16 cellular contexts compared by ENCODE assay signal in the genomic region with DNA sequence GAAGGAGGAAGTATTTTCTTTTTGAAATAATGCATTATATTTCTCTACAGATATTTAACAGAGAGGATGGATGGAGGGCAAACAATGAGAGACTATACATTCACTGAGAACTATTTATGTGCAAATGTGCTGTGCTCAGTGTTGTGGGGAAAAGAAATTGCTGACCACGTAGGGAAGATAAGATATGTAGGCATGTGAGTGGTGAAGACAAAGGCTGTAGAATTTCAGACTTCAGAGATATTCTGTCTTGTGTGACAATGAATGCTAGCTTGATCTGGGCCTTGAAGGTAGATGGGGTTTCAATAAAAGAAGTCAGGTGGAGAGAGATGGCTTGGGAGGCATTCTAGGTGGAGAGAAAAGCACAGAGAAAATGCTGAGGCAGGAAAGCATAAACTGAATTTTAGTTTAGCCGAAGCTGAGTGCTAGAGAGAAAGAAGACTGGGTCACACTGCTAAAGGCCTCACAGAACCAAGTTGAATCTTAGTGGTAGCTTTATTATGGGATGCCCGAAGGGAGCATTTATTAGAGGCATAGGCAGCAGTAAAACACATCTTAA. TPM values are rescaled to one million over a fixed set of nuclear protein-coding genes. Genes with fewer than 3 reads are reported as not detected.
DNase-seq lines count a peak whose midpoint lies in the region; ATAC-seq, FAIRE-seq and TF ChIP-seq lines count a peak whose summit lies in the region.
"Had no signal": no experiment of that assay in that cellular context is flagged by ENCODE, and none has a peak within 500 bp of the region (broad histone marks: within the 10 kb centered on the region; RNA-seq: fewer than 3 reads in every experiment).

No MANE protein-coding gene starts in this region.

- H3K36me3 Mint-ChIP-seq in activated CD4-positive, alpha-beta memory T cell treated with anti-CD3 and anti-CD28 coated beads, Interleukin-2, amount 10 ng/mL, durations not matched to agents 7 days and 5 days (ENCODE audit: low read depth), result peaks cover 5% of the 10 kb centered on the region

- H3K9ac ChIP-seq in HUES64 (ENCODE audit: low read depth, low read length), result peak overlapping the region; percentile 59

- H3K4me1 ChIP-seq in A549, result peaks cover 34% of the 10 kb centered on the region
- H3K4me1 ChIP-seq in HUES64 (ENCODE audit: insufficient read depth, low read length), result peaks cover 34% of the 10 kb centered on the region
- H3K4me1 ChIP-seq in mesodermal cell (ENCODE audit: control insufficient read depth, insufficient read depth, low read length, poor library complexity, severe bottlenecking), result peaks cover 20% of the 10 kb centered on the region

- H3K4me3 Mint-ChIP-seq in activated CD4-positive, alpha-beta memory T cell treated with anti-CD3 and anti-CD28 coated beads, Interleukin-2, amount 10 ng/mL, durations not matched to agents 7 days and 5 days, result no peak overlapping the region
- H3K4me3 Mint-ChIP-seq: stimulated activated naive CD8-positive, alpha-beta T cell treated with anti-CD3 and anti-CD28 coated beads, Interleukin-15, Interleukin-2, amounts not matched to agents 100 ng/mL and 50 ng/mL, for 24 hours had no signal

- peaks cover 8% of the 10 kb centered on the region for H3K9me3 Mint-ChIP-seq in activated CD4-positive, alpha-beta memory T cell treated with anti-CD3 and anti-CD28 coated beads, Interleukin-2, amount 10 ng/mL, durations not matched to agents 7 days and 5 days

- CTCF ChIA-PET in A549 (lab: Yijun Ruan, JAX), result interaction anchor here (0.9 to 1.0 kb wide), 2 partner anchors 33 to 62 kb away, joined by 3 read pairs; no protein-coding TSS in a partner anchor
- CTCF ChIA-PET in activated CD4-positive, alpha-beta memory T cell treated with anti-CD3 and anti-CD28 coated beads, Interleukin-2, amount 10 ng/mL, durations not matched to agents 7 days and 5 days (lab: Charles Lee), result interaction anchor here (0.5 kb wide), 1 partner anchor 73 kb away, joined by 3 read pairs; no protein-coding TSS in a partner anchor

- H3K36me3 ChIP-seq in HUES64 (ENCODE audit: insufficient read depth, low read length) (no peaks in the 10 kb centered on the region), mesodermal cell (ENCODE audit: control insufficient read depth, insufficient read depth, low read length) (no peaks in the 10 kb centered on the region)
- H3K36me3 ChIP-seq: left lung had no signal

- H3K4me3 ChIP-seq in A549 (no peak overlapping the region), HUES64 (ENCODE audit: low read length) (no peak overlapping the region), mesodermal cell (ENCODE audit: extremely low read depth, insufficient read depth, low read length, poor library complexity, severe bottlenecking) (no peak overlapping the region)
- H3K4me3 ChIP-seq: left lung had no signal

- TF ChIP-seq CTCF in A549 (IDR thresholded peaks at IDR 0.05) (no peak), GM13977 (IDR thresholded peaks at IDR 0.05; ENCODE audit: extremely low read depth, insufficient read depth, missing control alignments) (no peak)

- TF ChIP-seq EP300 in A549 (IDR thresholded peaks at IDR 0.05), result no peak

- no peak overlapping the region for H3K4me2 ChIP-seq in A549

- TF ChIP-seq RAD21 in A549 (conservative IDR thresholded peaks at IDR 0.05 in 1 of 2, IDR thresholded peaks at IDR 0.05 in 1 of 2), result no peak

- 82% methylated on average over 3 of the region's 3 CpGs for WGBS in A549 (ENCODE audit: missing lambda C conversion rate)
- 64% methylated on average over 3 of the region's 3 CpGs for WGBS in HUES64
- 60 to 68% methylated on average over 2 of the region's 3 CpGs for whole genome bisulfite sequencing in mesodermal cell (ENCODE audit: insufficient coverage in 2 of 2), 2 experiments

- H3K4me1 Mint-ChIP-seq in activated CD4-positive, alpha-beta memory T cell treated with anti-CD3 and anti-CD28 coated beads, Interleukin-2, amount 10 ng/mL, durations not matched to agents 7 days and 5 days, result peaks cover 25% of the 10 kb centered on the region

- H3K27me3 Mint-ChIP-seq in activated CD4-positive, alpha-beta memory T cell treated with anti-CD3 and anti-CD28 coated beads, Interleukin-2, amount 10 ng/mL, durations not matched to agents 7 days and 5 days, result no peaks in the 10 kb centered on the region
- H3K27me3 Mint-ChIP-seq: stimulated activated naive CD8-positive, alpha-beta T cell treated with anti-CD3 and anti-CD28 coated beads, Interleukin-15, Interleukin-2, amounts not matched to agents 100 ng/mL and 50 ng/mL, for 24 hours had no signal

- no peak for FAIRE-seq in A549 (lab: Jason Lieb, UNC)
- FAIRE-seq: GM18507 had no signal

- TF ChIP-seq POLR2A in A549 (IDR thresholded peaks at IDR 0.05; ENCODE audit: low read length), result no peak

- H3K27me3 ChIP-seq in HUES64 (ENCODE audit: insufficient read depth, low read length), result no peaks in the 10 kb centered on the region
- H3K27me3 ChIP-seq: left lung had no signal

- H3K27ac Mint-ChIP-seq in activated CD4-positive, alpha-beta memory T cell treated with anti-CD3 and anti-CD28 coated beads, Interleukin-2, amount 10 ng/mL, durations not matched to agents 7 days and 5 days, result no peak overlapping the region
- H3K27ac Mint-ChIP-seq: stimulated activated naive CD8-positive, alpha-beta T cell treated with anti-CD3 and anti-CD28 coated beads, Interleukin-15, Interleukin-2, amounts not matched to agents 100 ng/mL and 50 ng/mL, for 24 hours had no signal

- DNase-seq in A549 (ENCODE audit: low read depth in 1 of 2, low spot score in 1 of 2) (no peak), amniotic epithelial cell (ENCODE audit: low read depth) (peak; percentile 48), GM13977 (ENCODE audit: low spot score) (no peak), kidney glomerular epithelial cell (lab: John Stamatoyannopoulos, UW) (no peak)
- DNase-seq in activated CD4-positive, alpha-beta memory T cell treated with anti-CD3 and anti-CD28 coated beads, Interleukin-2, amount 10 ng/mL, durations not matched to agents 7 days and 5 days, result no peak
- DNase-seq: activated CD4-positive, CD25-positive, alpha-beta regulatory T cell treated with anti-CD3 and anti-CD28 coated beads, Interleukin-2, amount 50 U/mL, for 72 hours; COR-L47; left lung; NCI-H1436; NCI-H345 had no signal

- POLR2A ChIA-PET in A549 (lab: Yijun Ruan, JAX), result interaction anchor here (0.7 kb wide), 1 partner anchor 57 kb away, joined by 5 read pairs; a partner anchor contains a TSS
- POLR2A ChIA-PET in activated CD4-positive, alpha-beta memory T cell treated with anti-CD3 and anti-CD28 coated beads, Interleukin-2, amount 10 ng/mL, durations not matched to agents 7 days and 5 days (lab: Charles Lee), result interaction anchor here (1.1 to 1.3 kb wide), 3 partner anchors 54 to 58 kb away, joined by 3 to 5 read pairs (median 4); no protein-coding TSS in a partner anchor

- H3K27ac ChIP-seq in A549, result peak overlapping the region; percentile 93 to 98
- H3K27ac ChIP-seq in HUES64 (ENCODE audit: low read depth, low read length), result peak overlapping the region; percentile 100
- peak overlapping the region; percentile 53 for H3K27ac ChIP-seq in mesodermal cell (ENCODE audit: low read depth, low read length, severe bottlenecking)
- H3K27ac ChIP-seq: left lung had no signal

- ATAC-seq in A549, result no peak
- ATAC-seq in GM19035 (IDR thresholded peaks at IDR 0.05; ENCODE audit: unreplicated experiment), result no peak
- ATAC-seq: esophagus mucosa, left lung had no signal

- H3K9me3 ChIP-seq in A549 (peaks cover 9% of the 10 kb centered on the region; the same call in 1 of the 3 replicates), HUES64 (ENCODE audit: insufficient read depth, low read depth, low read length) (peaks cover 5% of the 10 kb centered on the region; the same call in 1 of the 2 replicates), mesodermal cell (ENCODE audit: control insufficient read depth, low read length) (no peaks in the 10 kb centered on the region)

- in situ Hi-C loops in GM13977 (cut with MboI; ENCODE audit: low pct_unique_long_range_greater_than_20kb, low sequenced_read_pairs, unreplicated experiment), result loop anchor here (10.0 kb wide), 1 partner anchor 53 kb away; a partner anchor contains a TSS

TF ChIP-seq in A549, 52 proteins besides CTCF, POLR2A, EP300 and RAD21 (continues in another document):
- no peak for TF ChIP-seq NFE2L2 (conservative IDR thresholded peaks at IDR 0.05; ENCODE audit: low read length)
- TF ChIP-seq, protein P1, sequence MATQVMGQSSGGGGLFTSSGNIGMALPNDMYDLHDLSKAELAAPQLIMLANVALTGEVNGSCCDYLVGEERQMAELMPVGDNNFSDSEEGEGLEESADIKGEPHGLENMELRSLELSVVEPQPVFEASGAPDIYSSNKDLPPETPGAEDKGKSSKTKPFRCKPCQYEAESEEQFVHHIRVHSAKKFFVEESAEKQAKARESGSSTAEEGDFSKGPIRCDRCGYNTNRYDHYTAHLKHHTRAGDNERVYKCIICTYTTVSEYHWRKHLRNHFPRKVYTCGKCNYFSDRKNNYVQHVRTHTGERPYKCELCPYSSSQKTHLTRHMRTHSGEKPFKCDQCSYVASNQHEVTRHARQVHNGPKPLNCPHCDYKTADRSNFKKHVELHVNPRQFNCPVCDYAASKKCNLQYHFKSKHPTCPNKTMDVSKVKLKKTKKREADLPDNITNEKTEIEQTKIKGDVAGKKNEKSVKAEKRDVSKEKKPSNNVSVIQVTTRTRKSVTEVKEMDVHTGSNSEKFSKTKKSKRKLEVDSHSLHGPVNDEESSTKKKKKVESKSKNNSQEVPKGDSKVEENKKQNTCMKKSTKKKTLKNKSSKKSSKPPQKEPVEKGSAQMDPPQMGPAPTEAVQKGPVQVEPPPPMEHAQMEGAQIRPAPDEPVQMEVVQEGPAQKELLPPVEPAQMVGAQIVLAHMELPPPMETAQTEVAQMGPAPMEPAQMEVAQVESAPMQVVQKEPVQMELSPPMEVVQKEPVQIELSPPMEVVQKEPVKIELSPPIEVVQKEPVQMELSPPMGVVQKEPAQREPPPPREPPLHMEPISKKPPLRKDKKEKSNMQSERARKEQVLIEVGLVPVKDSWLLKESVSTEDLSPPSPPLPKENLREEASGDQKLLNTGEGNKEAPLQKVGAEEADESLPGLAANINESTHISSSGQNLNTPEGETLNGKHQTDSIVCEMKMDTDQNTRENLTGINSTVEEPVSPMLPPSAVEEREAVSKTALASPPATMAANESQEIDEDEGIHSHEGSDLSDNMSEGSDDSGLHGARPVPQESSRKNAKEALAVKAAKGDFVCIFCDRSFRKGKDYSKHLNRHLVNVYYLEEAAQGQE (IDR thresholded peaks at IDR 0.05), result no peak

RNA-seq across cellular contexts. Expression of a gene that starts 56.9 kb away (rescaled TPM):
- polyA plus RNA-seq in A549 (2011; rRNA removed), result 9,755 and 11,157 TPM in 2 replicates
- polyA plus RNA-seq in A549 (2012; cell fraction: cytosol; rRNA removed), result 5,099 and 5,614 TPM in 2 replicates
- 2,093 and 3,668 TPM in 2 replicates for polyA plus RNA-seq in A549 (2012; cell fraction: nucleus; rRNA removed)
- polyA plus RNA-seq in A549 (2017; fragmentation: RNase III; extraction: RNeasy Plus Mini Kit Qiagen cat#74134 plus additional on column Dnase treatment), result 5,475 to 5,777 TPM (median 5,660 TPM) in 3 replicates
- polyA minus RNA-seq in A549 (2011; rRNA and poly(A)+ RNA removed), result 8,330 and 9,279 TPM in 2 replicates
- polyA plus RNA-seq in HUES64 (2013, experiment 1 of 2), result 7,340 TPM
- 8,038 TPM for polyA plus RNA-seq in HUES64 (2013, experiment 2 of 2)
- 8,757 TPM for polyA plus RNA-seq in mesodermal cell (2013, experiment 1 of 2)
- 8,926 TPM for polyA plus RNA-seq in mesodermal cell (2013, experiment 2 of 2)
- total RNA-seq in activated CD4-positive, alpha-beta memory T cell treated with anti-CD3 and anti-CD28 coated beads, Interleukin-2, amount 10 ng/mL, durations not matched to agents 7 days and 5 days, result 1,000 to 10,000 TPM; 7,440 to 7,455 TPM
